1 cellular context compared by ENCODE assay signal in the genomic region with DNA sequence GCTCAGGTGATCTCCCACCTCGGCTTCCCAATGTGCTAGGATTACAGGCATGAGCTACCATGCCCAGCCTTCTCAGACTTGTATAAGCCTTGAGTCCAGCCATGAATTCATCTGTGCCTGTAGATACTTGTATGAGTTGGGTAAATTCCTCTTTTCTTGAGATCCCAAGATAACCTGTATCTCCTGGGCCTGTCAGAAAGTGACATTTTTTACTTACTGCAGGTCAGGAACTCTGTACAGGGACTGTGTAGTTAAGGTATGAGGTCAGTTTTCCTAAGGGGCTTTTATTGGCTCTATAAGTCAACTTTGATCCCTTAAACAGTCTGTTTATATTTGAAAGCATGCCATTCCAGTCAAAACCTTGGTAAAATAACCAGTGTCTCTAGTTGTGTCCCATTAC.
TF ChIP-seq lines count a peak whose summit lies in the region.

No MANE protein-coding gene starts in this region.

TF ChIP-seq in HepG2, 621 proteins besides CTCF, POLR2A, EP300 and RAD21 (continued from another document):
- TF ChIP-seq, protein P1, sequence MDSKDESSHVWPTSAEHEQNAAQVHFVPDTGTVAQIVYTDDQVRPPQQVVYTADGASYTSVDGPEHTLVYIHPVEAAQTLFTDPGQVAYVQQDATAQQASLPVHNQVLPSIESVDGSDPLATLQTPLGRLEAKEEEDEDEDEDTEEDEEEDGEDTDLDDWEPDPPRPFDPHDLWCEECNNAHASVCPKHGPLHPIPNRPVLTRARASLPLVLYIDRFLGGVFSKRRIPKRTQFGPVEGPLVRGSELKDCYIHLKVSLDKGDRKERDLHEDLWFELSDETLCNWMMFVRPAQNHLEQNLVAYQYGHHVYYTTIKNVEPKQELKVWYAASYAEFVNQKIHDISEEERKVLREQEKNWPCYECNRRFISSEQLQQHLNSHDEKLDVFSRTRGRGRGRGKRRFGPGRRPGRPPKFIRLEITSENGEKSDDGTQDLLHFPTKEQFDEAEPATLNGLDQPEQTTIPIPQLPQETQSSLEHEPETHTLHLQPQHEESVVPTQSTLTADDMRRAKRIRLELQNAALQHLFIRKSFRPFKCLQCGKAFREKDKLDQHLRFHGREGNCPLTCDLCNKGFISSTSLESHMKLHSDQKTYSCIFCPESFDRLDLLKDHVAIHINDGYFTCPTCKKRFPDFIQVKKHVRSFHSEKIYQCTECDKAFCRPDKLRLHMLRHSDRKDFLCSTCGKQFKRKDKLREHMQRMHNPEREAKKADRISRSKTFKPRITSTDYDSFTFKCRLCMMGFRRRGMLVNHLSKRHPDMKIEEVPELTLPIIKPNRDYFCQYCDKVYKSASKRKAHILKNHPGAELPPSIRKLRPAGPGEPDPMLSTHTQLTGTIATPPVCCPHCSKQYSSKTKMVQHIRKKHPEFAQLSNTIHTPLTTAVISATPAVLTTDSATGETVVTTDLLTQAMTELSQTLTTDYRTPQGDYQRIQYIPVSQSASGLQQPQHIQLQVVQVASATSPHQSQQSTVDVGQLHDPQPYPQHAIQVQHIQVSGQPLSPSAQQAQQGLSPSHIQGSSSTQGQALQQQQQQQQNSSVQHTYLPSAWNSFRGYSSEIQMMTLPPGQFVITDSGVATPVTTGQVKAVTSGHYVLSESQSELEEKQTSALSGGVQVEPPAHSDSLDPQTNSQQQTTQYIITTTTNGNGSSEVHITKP (CRISPR knock-in tag; IDR thresholded peaks at IDR 0.05; ENCODE audit: low read depth): no peak
- 0 out of 2 replicates have a peak, but pooled peaks have one; percentile 21 for TF ChIP-seq SAP130 (CRISPR knock-in tag; IDR thresholded peaks at IDR 0.05; ENCODE audit: low read depth)
- TF ChIP-seq, protein P2, sequence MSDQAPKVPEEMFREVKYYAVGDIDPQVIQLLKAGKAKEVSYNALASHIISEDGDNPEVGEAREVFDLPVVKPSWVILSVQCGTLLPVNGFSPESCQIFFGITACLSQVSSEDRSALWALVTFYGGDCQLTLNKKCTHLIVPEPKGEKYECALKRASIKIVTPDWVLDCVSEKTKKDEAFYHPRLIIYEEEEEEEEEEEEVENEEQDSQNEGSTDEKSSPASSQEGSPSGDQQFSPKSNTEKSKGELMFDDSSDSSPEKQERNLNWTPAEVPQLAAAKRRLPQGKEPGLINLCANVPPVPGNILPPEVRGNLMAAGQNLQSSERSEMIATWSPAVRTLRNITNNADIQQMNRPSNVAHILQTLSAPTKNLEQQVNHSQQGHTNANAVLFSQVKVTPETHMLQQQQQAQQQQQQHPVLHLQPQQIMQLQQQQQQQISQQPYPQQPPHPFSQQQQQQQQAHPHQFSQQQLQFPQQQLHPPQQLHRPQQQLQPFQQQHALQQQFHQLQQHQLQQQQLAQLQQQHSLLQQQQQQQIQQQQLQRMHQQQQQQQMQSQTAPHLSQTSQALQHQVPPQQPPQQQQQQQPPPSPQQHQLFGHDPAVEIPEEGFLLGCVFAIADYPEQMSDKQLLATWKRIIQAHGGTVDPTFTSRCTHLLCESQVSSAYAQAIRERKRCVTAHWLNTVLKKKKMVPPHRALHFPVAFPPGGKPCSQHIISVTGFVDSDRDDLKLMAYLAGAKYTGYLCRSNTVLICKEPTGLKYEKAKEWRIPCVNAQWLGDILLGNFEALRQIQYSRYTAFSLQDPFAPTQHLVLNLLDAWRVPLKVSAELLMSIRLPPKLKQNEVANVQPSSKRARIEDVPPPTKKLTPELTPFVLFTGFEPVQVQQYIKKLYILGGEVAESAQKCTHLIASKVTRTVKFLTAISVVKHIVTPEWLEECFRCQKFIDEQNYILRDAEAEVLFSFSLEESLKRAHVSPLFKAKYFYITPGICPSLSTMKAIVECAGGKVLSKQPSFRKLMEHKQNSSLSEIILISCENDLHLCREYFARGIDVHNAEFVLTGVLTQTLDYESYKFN (CRISPR knock-in tag; conservative IDR thresholded peaks at IDR 0.05): peak; percentile 51
- TF ChIP-seq HMG20A (CRISPR knock-in tag; IDR thresholded peaks at IDR 0.05; ENCODE audit: borderline replicate concordance): peak; percentile 21; the same call in 1 of the 2 replicates
- peak; percentile 75 for TF ChIP-seq NR2F6 (IDR thresholded peaks at IDR 0.05)
- peak; percentile 62; the same call in 1 of the 2 replicates for TF ChIP-seq NR2F6 (CRISPR knock-in tag; IDR thresholded peaks at IDR 0.05)
- TF ChIP-seq ZNF549 (CRISPR knock-in tag; IDR thresholded peaks at IDR 0.05): no peak
- TF ChIP-seq TEAD3 (CRISPR knock-in tag; optimal IDR thresholded peaks at IDR 0.05; ENCODE audit: borderline replicate concordance): peak; percentile 38
- TF ChIP-seq ZNF121 (CRISPR knock-in tag; IDR thresholded peaks at IDR 0.05): peak; percentile 58
- TF ChIP-seq NR2F2 (IDR thresholded peaks at IDR 0.05; ENCODE audit: borderline replicate concordance, low read depth): peak; percentile 72
- no peak for TF ChIP-seq PHB2 (IDR thresholded peaks at IDR 0.05; ENCODE audit: partially characterized antibody)
- peak; percentile 33; the same call in 1 of the 2 replicates for TF ChIP-seq ZMYM3 (CRISPR knock-in tag; IDR thresholded peaks at IDR 0.05)
- no peak for TF ChIP-seq ZNF282 (IDR thresholded peaks at IDR 0.05; ENCODE audit: partially characterized antibody)
- no peak for TF ChIP-seq RERE (CRISPR knock-in tag; IDR thresholded peaks at IDR 0.05; ENCODE audit: low read depth)
